In the genomic region with DNA sequence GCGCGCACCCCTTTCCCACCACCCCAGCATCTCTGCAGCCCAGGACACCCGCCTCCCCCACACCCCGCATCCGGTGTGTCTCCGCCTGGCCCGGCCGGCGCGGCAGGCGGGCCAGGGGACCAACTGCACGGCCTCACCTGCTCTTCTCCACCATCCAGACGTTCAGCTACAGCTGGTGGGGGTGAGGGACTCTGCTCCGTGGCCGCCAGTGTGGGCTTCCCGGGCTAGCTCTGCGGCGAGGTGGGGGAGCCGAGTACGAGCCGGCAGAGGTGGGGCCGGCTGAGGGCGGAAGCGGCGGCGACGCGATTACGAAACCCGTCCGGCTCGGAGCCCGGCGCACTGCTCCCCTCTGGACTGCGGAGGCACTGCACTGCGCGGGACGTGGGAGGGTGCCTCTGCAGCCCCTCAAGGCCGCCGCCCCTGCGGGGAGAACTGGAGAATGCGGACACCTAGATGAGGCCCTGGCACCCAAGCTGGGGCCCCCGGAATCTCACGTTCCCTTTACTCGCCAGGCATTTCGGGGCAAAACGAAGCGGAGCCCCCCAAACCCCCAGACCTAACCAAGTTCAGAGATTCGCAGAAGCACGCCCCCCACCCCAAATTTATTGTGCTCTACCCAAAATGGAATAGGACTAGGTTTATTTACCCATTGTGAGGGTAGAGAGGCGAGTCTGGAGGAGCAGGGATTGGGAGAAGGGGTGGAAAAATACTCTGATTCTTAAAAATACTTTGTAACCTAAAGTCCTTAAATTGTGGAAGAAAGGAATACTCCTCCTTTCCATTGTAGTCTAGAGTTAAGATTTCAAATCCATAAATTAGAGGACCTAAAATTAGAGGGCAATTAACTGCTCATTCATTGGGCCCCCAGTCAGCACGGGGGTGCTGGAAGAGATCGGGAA, we compare ENCODE assay signal across 8 cellular contexts. TPM values are rescaled to one million over a fixed set of nuclear protein-coding genes. Genes with fewer than 3 reads are reported as not detected.
A peak's percentile ranks its signal among the peaks of the same experiment; 100 is the strongest.
DNase-seq lines count a peak whose midpoint lies in the region; ATAC-seq and TF ChIP-seq lines count a peak whose summit lies in the region.

A gene with protein sequence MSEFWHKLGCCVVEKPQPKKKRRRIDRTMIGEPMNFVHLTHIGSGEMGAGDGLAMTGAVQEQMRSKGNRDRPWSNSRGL (minus strand): TSS at position 281 of the 899 bp plus-strand sequence. CDS start 3,892 bp downstream, outside the sequence.

- no peaks in the 10 kb centered on the region for H3K9me3 ChIP-seq in uterus

- peak within 1 kb of the TSS; percentile 93 to 95 for H3K27ac ChIP-seq in uterus

- H3K27me3 ChIP-seq in uterus, result no peaks in the 10 kb centered on the region

- intact Hi-C loops in left ventricle myocardium superior (cut with micrococcal nuclease) (no loop called here), uterus (cut with DNase I; ENCODE audit: low total_unique reads) (no loop called here)

- peak; percentile 62 for ATAC-seq in HG02623 (IDR thresholded peaks at IDR 0.05; ENCODE audit: unreplicated experiment)
- peak; percentile 92 for ATAC-seq in left ventricle myocardium superior

- TF ChIP-seq CTCF in GM12873 (IDR thresholded peaks at IDR 0.05; ENCODE audit: insufficient read depth, low read depth, low read length, missing control alignments) (peak; percentile 86), uterus (IDR thresholded peaks at IDR 0.05) (peak; percentile 53 to 95 (median 84))

- peak; percentile 67 to 94 for TF ChIP-seq POLR2A in uterus (IDR thresholded peaks at IDR 0.05)

- H3K4me1 ChIP-seq in uterus, result peaks cover 0 to 12% of the 10 kb centered on the region in 2 donors

- DNase-seq in NCI-H128 (lab: John Stamatoyannopoulos, UW; ENCODE audit: unreplicated experiment), result peak; percentile 78
- peak; percentile 69 to 92 (median 78) for DNase-seq in T-helper 1 cell
- DNase-seq in amniotic epithelial cell (ENCODE audit: low read depth), result peak; percentile 83
- DNase-seq in left ventricle myocardium superior, result peak; percentile 93
- DNase-seq in pulmonary artery endothelial cell (ENCODE audit: low read depth, low spot score), result no peak
- DNase-seq in uterus, result peak; percentile 76 to 82

- peak within 1 kb of the TSS; percentile 88 to 98 for H3K4me3 ChIP-seq in uterus

- no peaks in the 10 kb centered on the region for H3K36me3 ChIP-seq in uterus

RNA-seq across cellular contexts. Expression of the gene that starts here (rescaled TPM):
- total RNA-seq in left ventricle myocardium superior (27.2 TPM), pulmonary artery endothelial cell (59.9 and 70.5 TPM in 2 replicates), uterus (10 to 100 TPM; 21.5 to 80.8 (median 39.4) TPM)
